Comparison of ENCODE assay signal across 18 cellular contexts in the genomic region with DNA sequence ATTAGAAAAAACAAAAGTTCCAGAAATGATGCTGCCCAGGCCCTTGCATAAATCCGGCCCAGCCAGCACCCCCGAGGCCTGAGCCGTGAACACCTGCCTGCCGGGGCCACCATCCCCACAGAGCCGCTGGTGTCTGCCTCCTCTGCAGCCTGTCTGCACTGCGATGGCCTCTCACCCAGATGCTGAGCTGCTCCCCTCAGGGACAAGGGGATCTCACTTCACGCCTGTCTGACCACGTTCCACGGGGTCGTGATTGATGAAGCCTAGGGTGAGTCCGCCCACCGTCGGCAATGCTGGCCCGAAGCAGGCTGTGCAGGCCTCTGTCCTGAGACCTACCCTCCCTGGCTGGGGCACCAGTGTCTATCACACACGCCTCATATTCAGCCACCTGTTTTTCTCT.
"Had no signal": no experiment of that assay in that cellular context is flagged by ENCODE, and none has a peak within 500 bp of the region (broad histone marks: within the 10 kb centered on the region; RNA-seq: fewer than 3 reads in every experiment).

No MANE protein-coding gene starts in this region.

- H3K27me3 ChIP-seq: colonic mucosa, neutrophil, pancreas, sigmoid colon, upper lobe of left lung had no signal

- H3K36me3 ChIP-seq: colonic mucosa, neutrophil, pancreas, sigmoid colon, thoracic aorta, upper lobe of left lung had no signal

- ATAC-seq: mucosa of descending colon; pancreas; stimulated activated memory B cell treated with anti-CD40 and anti-IgM and Interleukin-4, amounts not matched to agents 10 μg/mL and 1 μg/mL and 100 μg/mL, for 72 hours had no signal

- H3K4me3 ChIP-seq: colonic mucosa, mucosa of descending colon, pancreas, sigmoid colon, thoracic aorta, upper lobe of left lung had no signal

- H3K27ac ChIP-seq: colonic mucosa, neutrophil, pancreas, sigmoid colon, thoracic aorta, upper lobe of left lung had no signal

- H3K4me1 ChIP-seq: colonic mucosa, pancreas, sigmoid colon, upper lobe of left lung had no signal

- H3K9me3 ChIP-seq: colonic mucosa, neutrophil, pancreas, upper lobe of left lung had no signal

- DNase-seq: activated CD4-positive, alpha-beta T cell treated with anti-CD3 and anti-CD28 coated beads, Interleukin-2, amount 50 U/mL, for 48 hours; activated naive CD4-positive, alpha-beta T cell treated with anti-CD3 and anti-CD28 coated beads for 36 hours; activated T-cell treated with anti-CD3 and anti-CD28 coated beads, Interleukin-2, amount 50 U/mL, for 24 hours; colonic mucosa; erythroblast; head of caudate nucleus; kidney glomerular epithelial cell; mucosa of descending colon; naive B cell; pancreas; sigmoid colon; stimulated activated CD4-positive, alpha-beta T cell treated with anti-CD3 and anti-CD28 coated beads, Interleukin-4, amount 100 ng/mL, for 4 hours; SW 1271; T-helper 2 cell; upper lobe of left lung had no signal
